In the genomic region with DNA sequence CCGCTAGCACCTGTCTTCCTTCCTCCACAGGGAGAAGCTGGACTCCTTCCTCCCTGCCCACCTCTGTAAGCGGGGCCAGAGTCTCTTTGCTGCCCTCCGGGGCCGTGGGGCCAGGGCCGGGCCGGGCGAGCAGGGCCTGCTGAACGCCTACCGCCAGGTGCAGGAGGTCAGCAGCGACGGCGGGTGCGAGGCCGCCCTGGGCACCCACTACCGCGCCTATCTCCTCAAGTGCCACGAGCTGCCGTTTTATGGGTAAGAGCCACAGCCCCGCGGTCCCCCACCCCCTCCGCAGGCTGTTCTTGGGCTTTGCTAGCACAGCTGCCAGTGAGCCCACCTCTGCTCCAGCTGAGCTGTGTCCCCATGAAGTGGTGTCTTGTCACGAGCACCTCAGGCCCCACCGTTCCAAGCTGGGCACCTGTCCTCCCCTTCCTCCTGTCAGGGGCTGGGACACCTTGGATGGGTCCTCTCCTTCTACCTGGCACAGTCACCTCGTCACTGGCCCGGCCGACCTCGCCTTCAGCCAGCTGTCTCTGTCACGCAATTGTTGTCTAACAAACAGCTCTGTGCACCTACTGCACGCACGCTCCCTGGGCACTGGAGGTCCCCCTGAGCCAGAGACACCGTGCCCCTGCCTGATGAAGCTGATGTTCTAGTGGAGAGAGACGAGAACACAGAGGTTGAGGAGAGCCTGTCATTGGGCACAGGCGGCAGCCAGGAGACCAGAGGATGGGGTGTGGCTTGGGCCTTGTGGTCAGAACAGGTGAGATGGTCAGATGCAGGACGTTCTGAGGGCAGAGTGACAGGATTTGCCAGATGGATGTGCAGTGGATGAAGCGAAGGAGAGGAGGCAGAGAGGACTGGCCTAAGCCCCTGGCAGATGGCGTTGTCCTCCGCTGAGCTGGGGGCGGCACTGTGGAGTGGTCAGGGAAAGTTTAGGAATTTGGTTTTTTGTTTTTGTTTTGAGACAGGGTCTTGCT, we compare ENCODE assay signal across 17 cellular contexts. TPM values are rescaled to one million over a fixed set of nuclear protein-coding genes. Genes with fewer than 3 reads are reported as not detected.
DNase-seq lines count a peak whose midpoint lies in the region; ATAC-seq lines count a peak whose summit lies in the region.
"Had no signal": no experiment of that assay in that cellular context is flagged by ENCODE, and none has a peak within 500 bp of the region (broad histone marks: within the 10 kb centered on the region; RNA-seq: fewer than 3 reads in every experiment).

No MANE protein-coding gene starts in this region.

- peaks cover 55% of the 10 kb centered on the region for H3K36me3 ChIP-seq in CD4-positive, CD25-positive, alpha-beta regulatory T cell (ENCODE audit: control insufficient read depth, insufficient read depth, low read length)

- H3K27me3 ChIP-seq in CD4-positive, CD25-positive, alpha-beta regulatory T cell (ENCODE audit: control insufficient read depth, insufficient read depth, low read length): no peaks in the 10 kb centered on the region

- no peak overlapping the region for H3K4me3 ChIP-seq in CD4-positive, CD25-positive, alpha-beta regulatory T cell (ENCODE audit: low read depth, low read length)
- H3K4me3 ChIP-seq: prostate gland, thoracic aorta had no signal

- no peak overlapping the region for H3K4me3 Mint-ChIP-seq in CD4-positive, CD25-positive, alpha-beta regulatory T cell
- H3K4me3 Mint-ChIP-seq in activated T-helper 17 cell treated with anti-CD3 and anti-CD28 coated beads, Interleukin-2, amount 50 U/mL, for 72 hours: no peak overlapping the region
- H3K4me3 Mint-ChIP-seq: memory B cell; nephron; T-helper 2 cell treated with Interferon-gamma antibody and Interleukin-4, amounts not matched to agents 5 μg/mL and 100 μg/mL, for 36 hours had no signal

- H3K27ac ChIP-seq in CD4-positive, CD25-positive, alpha-beta regulatory T cell (ENCODE audit: insufficient read depth, low read length, poor library complexity, severe bottlenecking): no peak overlapping the region
- H3K27ac ChIP-seq: prostate gland, thoracic aorta had no signal

- no peaks in the 10 kb centered on the region for H3K9me3 ChIP-seq in CD4-positive, CD25-positive, alpha-beta regulatory T cell (ENCODE audit: control insufficient read depth in 2 of 2, low read length in 2 of 2)
- H3K9me3 ChIP-seq: prostate gland, thoracic aorta had no signal

- H3K36me3 Mint-ChIP-seq in CD4-positive, CD25-positive, alpha-beta regulatory T cell: peaks cover 20% of the 10 kb centered on the region
- peaks cover 76% of the 10 kb centered on the region for H3K36me3 Mint-ChIP-seq in activated T-helper 17 cell treated with anti-CD3 and anti-CD28 coated beads, Interleukin-2, amount 50 U/mL, for 72 hours (ENCODE audit: low read depth)

- peaks cover 0 to 13% (median 3%) of the 10 kb centered on the region in 4 donors for H3K4me1 Mint-ChIP-seq in CD4-positive, CD25-positive, alpha-beta regulatory T cell
- peaks cover 4% of the 10 kb centered on the region for H3K4me1 Mint-ChIP-seq in activated T-helper 17 cell treated with anti-CD3 and anti-CD28 coated beads, Interleukin-2, amount 50 U/mL, for 72 hours

- no peak for ATAC-seq in CD4-positive, CD25-positive, alpha-beta regulatory T cell (ENCODE audit: low read depth in 2 of 2)
- ATAC-seq in activated T-helper 17 cell treated with anti-CD3 and anti-CD28 coated beads, Interleukin-2, amount 50 U/mL, for 72 hours (replicated peaks): no peak
- ATAC-seq in GM19455 (IDR thresholded peaks at IDR 0.05; ENCODE audit: unreplicated experiment): no peak

- H3K27me3 Mint-ChIP-seq in CD4-positive, CD25-positive, alpha-beta regulatory T cell: no peaks in the 10 kb centered on the region
- H3K27me3 Mint-ChIP-seq in activated T-helper 17 cell treated with anti-CD3 and anti-CD28 coated beads, Interleukin-2, amount 50 U/mL, for 72 hours: no peaks in the 10 kb centered on the region
- H3K27me3 Mint-ChIP-seq: memory B cell had no signal

- no peaks in the 10 kb centered on the region for H3K9me3 Mint-ChIP-seq in CD4-positive, CD25-positive, alpha-beta regulatory T cell
- no peaks in the 10 kb centered on the region for H3K9me3 Mint-ChIP-seq in activated T-helper 17 cell treated with anti-CD3 and anti-CD28 coated beads, Interleukin-2, amount 50 U/mL, for 72 hours
- H3K9me3 Mint-ChIP-seq: memory B cell; nephron; T-helper 2 cell treated with Interferon-gamma antibody and Interleukin-4, amounts not matched to agents 5 μg/mL and 100 μg/mL, for 36 hours had no signal

- no peak for DNase-seq in CD4-positive, CD25-positive, alpha-beta regulatory T cell
- DNase-seq in cerebellum (ENCODE audit: low spot score): no peak
- DNase-seq: activated CD4-positive, alpha-beta T cell treated with anti-CD3 and anti-CD28 coated beads for 1 hour; activated CD8-positive, alpha-beta memory T cell treated with anti-CD3 and anti-CD28 coated beads, Interleukin-2, amount 50 U/mL, for 48 hours; activated naive CD4-positive, alpha-beta T cell; aorta; hypothalamus; NCI-H1417 treated with DMSO at 0.1 percent for 48 hours; NCI-H748 treated with DMSO at 0.1 percent for 48 hours; OCI-M1 had no signal

- H3K27ac Mint-ChIP-seq in CD4-positive, CD25-positive, alpha-beta regulatory T cell: peak overlapping the region in 2 of 3 donors; percentile 32 to 72
- H3K27ac Mint-ChIP-seq in activated T-helper 17 cell treated with anti-CD3 and anti-CD28 coated beads, Interleukin-2, amount 50 U/mL, for 72 hours: peak overlapping the region; percentile 19
- H3K27ac Mint-ChIP-seq: T-helper 2 cell treated with Interferon-gamma antibody and Interleukin-4, amounts not matched to agents 5 μg/mL and 100 μg/mL, for 36 hours had no signal

- no peaks in the 10 kb centered on the region for H3K4me1 ChIP-seq in CD4-positive, CD25-positive, alpha-beta regulatory T cell (ENCODE audit: control insufficient read depth, insufficient read depth, low read length, poor library complexity, severe bottlenecking)
- H3K4me1 ChIP-seq: prostate gland had no signal

RNA-seq across cellular contexts. Expression of a gene that starts 10.6 kb away (rescaled TPM):
- total RNA-seq in CD4-positive, CD25-positive, alpha-beta regulatory T cell: 47.4 TPM
- polyA plus RNA-seq in CD4-positive, CD25-positive, alpha-beta regulatory T cell: 10 to 100 TPM; 48.7 to 55.1 (median 53.9) TPM
- 10 to 100 TPM; 49.6 to 52.1 TPM for total RNA-seq in activated T-helper 17 cell treated with anti-CD3 and anti-CD28 coated beads, Interleukin-2, amount 50 U/mL, for 72 hours
- 9.2 TPM for total RNA-seq in cerebellum

RNA-seq across cellular contexts. Expression of a gene that starts 14.6 kb away (rescaled TPM):
- 40.3 TPM for total RNA-seq in CD4-positive, CD25-positive, alpha-beta regulatory T cell
- polyA plus RNA-seq in CD4-positive, CD25-positive, alpha-beta regulatory T cell: 10 to 100 TPM; 11.1 to 16.9 (median 13.8) TPM
- total RNA-seq in activated T-helper 17 cell treated with anti-CD3 and anti-CD28 coated beads, Interleukin-2, amount 50 U/mL, for 72 hours: 10 to 100 TPM; 18.0 to 20.1 TPM
- 0.73 TPM for total RNA-seq in cerebellum

RNA-seq across cellular contexts. Expression of a gene that starts 25.5 kb away (rescaled TPM):
- total RNA-seq in CD4-positive, CD25-positive, alpha-beta regulatory T cell: 890 TPM
- polyA plus RNA-seq in CD4-positive, CD25-positive, alpha-beta regulatory T cell: 1 to 10 TPM; 1.4 to 3.1 (median 1.9) TPM
- total RNA-seq in activated T-helper 17 cell treated with anti-CD3 and anti-CD28 coated beads, Interleukin-2, amount 50 U/mL, for 72 hours: 1,000 to 10,000 TPM in 1 of 2 donors, 100 to 1,000 TPM in 1; 823 to 2,912 TPM
- total RNA-seq in cerebellum: 17.0 TPM

RNA-seq across cellular contexts. Expression of a gene that starts 42.5 kb away (rescaled TPM):
- 0.37 TPM for total RNA-seq in CD4-positive, CD25-positive, alpha-beta regulatory T cell
- polyA plus RNA-seq in CD4-positive, CD25-positive, alpha-beta regulatory T cell: under 1 TPM; 0.19 to 0.90 (median 0.59) TPM
- 1 to 10 TPM in 1 of 2 donors, under 1 TPM in 1; 0.95 to 1.5 TPM for total RNA-seq in activated T-helper 17 cell treated with anti-CD3 and anti-CD28 coated beads, Interleukin-2, amount 50 U/mL, for 72 hours
- 2.5 TPM for total RNA-seq in cerebellum
- total RNA-seq: thoracic aorta had no signal

Comparison
In these comparisons a context has a peak if more than half of its experiments do, and no peak if none do; other contexts are left out.
1. RNA of a gene that starts 14.6 kb away (total RNA-seq): 40.3 TPM in CD4-positive, CD25-positive, alpha-beta regulatory T cell (single experiment) and 18.0 to 20.1 TPM in activated T-helper 17 cell treated with anti-CD3 and anti-CD28 coated beads, Interleukin-2, amount 50 U/mL, for 72 hours; 0.73 TPM in cerebellum (single experiment); every median in the first group is over 10 times any median in the second.
2. RNA of a gene that starts 25.5 kb away (total RNA-seq): 823 to 2,912 TPM in activated T-helper 17 cell treated with anti-CD3 and anti-CD28 coated beads, Interleukin-2, amount 50 U/mL, for 72 hours and 890 TPM in CD4-positive, CD25-positive, alpha-beta regulatory T cell (single experiment); 17.0 TPM in cerebellum (single experiment); every median in the first group is over 10 times any median in the second.